8 cellular contexts compared by ENCODE assay signal in the genomic region with DNA sequence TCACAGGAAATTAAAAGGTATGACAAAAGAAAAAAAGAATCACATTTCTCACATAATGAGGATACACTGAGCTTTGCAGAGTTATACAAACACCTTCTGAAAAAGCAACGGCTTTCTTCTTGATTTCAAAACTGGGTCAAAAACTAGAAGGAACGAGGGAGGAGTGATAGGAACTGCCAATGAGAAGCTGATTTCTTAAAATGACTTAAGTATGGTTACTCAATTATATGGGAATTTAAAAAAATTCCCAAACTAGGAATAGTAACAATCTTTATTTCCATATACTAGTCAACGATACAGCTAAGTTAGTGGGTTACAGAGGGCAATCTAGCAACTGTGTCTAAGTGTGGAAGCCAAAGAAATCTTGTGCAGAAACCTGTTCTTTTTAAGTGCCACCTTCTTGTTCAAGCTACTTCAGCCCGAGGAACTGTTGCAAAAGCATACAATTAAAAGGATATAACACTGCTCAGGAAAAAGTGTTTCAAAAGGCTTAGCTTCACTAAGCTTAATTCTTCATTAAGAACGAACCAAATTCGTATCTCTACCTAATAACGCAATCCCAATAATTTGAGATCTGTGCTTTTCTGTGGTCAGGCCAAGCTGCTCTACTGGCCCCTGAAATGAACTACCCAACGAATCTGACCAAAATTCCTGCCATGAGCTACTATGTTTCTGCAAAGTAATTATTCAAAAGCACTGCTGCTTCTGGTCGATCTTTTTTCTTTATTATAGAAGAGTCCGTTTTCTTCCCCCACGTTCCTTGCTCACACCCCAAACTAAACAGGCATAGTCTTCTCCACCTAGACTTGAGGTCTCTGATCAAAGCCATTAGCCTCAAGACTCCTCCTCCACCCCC. TPM values are rescaled to one million over a fixed set of nuclear protein-coding genes. Genes with fewer than 3 reads are reported as not detected.
DNase-seq lines count a peak whose midpoint lies in the region; ATAC-seq, FAIRE-seq and TF ChIP-seq lines count a peak whose summit lies in the region.

No MANE protein-coding gene starts in this region.

- peak overlapping the region; percentile 98 for H3K4me3 Mint-ChIP-seq in activated naive CD4-positive, alpha-beta T cell treated with anti-CD3 and anti-CD28 coated beads for 36 hours
- peak overlapping the region; percentile 95 for H3K4me3 Mint-ChIP-seq in activated CD4-positive, alpha-beta memory T cell treated with anti-CD3 and anti-CD28 coated beads, Interleukin-2, amount 10 ng/mL, durations not matched to agents 7 days and 5 days

- FAIRE-seq in frontal cortex (lab: Jason Lieb, UNC) = no peak

- ATAC-seq in GM18511 (IDR thresholded peaks at IDR 0.05; ENCODE audit: unreplicated experiment) = no peak

- no peak for TF ChIP-seq EP300 in suprapubic skin (IDR thresholded peaks at IDR 0.05)

- H3K36me3 Mint-ChIP-seq in activated naive CD4-positive, alpha-beta T cell treated with anti-CD3 and anti-CD28 coated beads for 36 hours (ENCODE audit: low read depth) = peaks cover 18% of the 10 kb centered on the region
- H3K36me3 Mint-ChIP-seq in activated CD4-positive, alpha-beta memory T cell treated with anti-CD3 and anti-CD28 coated beads, Interleukin-2, amount 10 ng/mL, durations not matched to agents 7 days and 5 days (ENCODE audit: low read depth) = peaks cover 13% of the 10 kb centered on the region

- intact Hi-C loops in activated naive CD4-positive, alpha-beta T cell treated with anti-CD3 and anti-CD28 coated beads for 36 hours (cut with micrococcal nuclease) = loop anchor here (1.0 to 10.0 kb wide), 6 partner anchors 26 to 928 kb away; no protein-coding TSS in a partner anchor
- intact Hi-C loops in lower leg skin (cut with DNase I; ENCODE audit: low total_unique reads) = no loop called here

- H3K9ac ChIP-seq in iPS-18a (ENCODE audit: low read length) = peak overlapping the region; percentile 88

- H3K9me3 Mint-ChIP-seq in activated naive CD4-positive, alpha-beta T cell treated with anti-CD3 and anti-CD28 coated beads for 36 hours = no peaks in the 10 kb centered on the region
- H3K9me3 Mint-ChIP-seq in activated CD4-positive, alpha-beta memory T cell treated with anti-CD3 and anti-CD28 coated beads, Interleukin-2, amount 10 ng/mL, durations not matched to agents 7 days and 5 days = no peaks in the 10 kb centered on the region

- H3K9me3 ChIP-seq in iPS-18a (ENCODE audit: control insufficient read depth, low read depth, low read length) (no peaks in the 10 kb centered on the region), suprapubic skin (no peaks in the 10 kb centered on the region)

- no peak for TF ChIP-seq CTCF in suprapubic skin (IDR thresholded peaks at IDR 0.05)
- TF ChIP-seq CTCF in lower leg skin (IDR thresholded peaks at IDR 0.05) = no peak

- TF ChIP-seq POLR2A in suprapubic skin (IDR thresholded peaks at IDR 0.05) (no peak), lower leg skin (IDR thresholded peaks at IDR 0.05) (no peak)

- H3K27me3 ChIP-seq in iPS-18a (ENCODE audit: control insufficient read depth, insufficient read depth, low read length) = peaks cover 19% of the 10 kb centered on the region
- no peaks in the 10 kb centered on the region for H3K27me3 ChIP-seq in suprapubic skin

- H3K36me3 ChIP-seq in iPS-18a (ENCODE audit: control insufficient read depth, low read depth, low read length) = no peaks in the 10 kb centered on the region
- H3K36me3 ChIP-seq in suprapubic skin = no peaks in the 10 kb centered on the region

- H3K4me3 ChIP-seq in iPS-18a (ENCODE audit: low read length) (peak overlapping the region; percentile 92), suprapubic skin (peak overlapping the region; percentile 96), lower leg skin (ENCODE audit: low read depth, poor library complexity, severe bottlenecking) (no peak overlapping the region)

- no peaks in the 10 kb centered on the region for H3K27me3 Mint-ChIP-seq in activated naive CD4-positive, alpha-beta T cell treated with anti-CD3 and anti-CD28 coated beads for 36 hours (ENCODE audit: low read depth)
- H3K27me3 Mint-ChIP-seq in activated CD4-positive, alpha-beta memory T cell treated with anti-CD3 and anti-CD28 coated beads, Interleukin-2, amount 10 ng/mL, durations not matched to agents 7 days and 5 days = no peaks in the 10 kb centered on the region

- H3K27ac ChIP-seq in iPS-18a (ENCODE audit: low read length) = no peak overlapping the region
- H3K27ac ChIP-seq in suprapubic skin = peak overlapping the region; percentile 98

- POLR2A ChIA-PET in activated CD4-positive, alpha-beta memory T cell treated with anti-CD3 and anti-CD28 coated beads, Interleukin-2, amount 10 ng/mL, durations not matched to agents 7 days and 5 days (lab: Charles Lee) = interaction anchor here (1.0 to 4.0 kb wide), 11 partner anchors 8 to 327 kb away, joined by 3 to 31 read pairs (median 5); partner anchors contain the start of gene DHCR24

- peaks cover 34% of the 10 kb centered on the region for H3K4me1 ChIP-seq in iPS-18a (ENCODE audit: control insufficient read depth, low read depth, low read length)
- H3K4me1 ChIP-seq in suprapubic skin = peaks cover 75% of the 10 kb centered on the region

- DNase-seq in activated naive CD4-positive, alpha-beta T cell treated with anti-CD3 and anti-CD28 coated beads for 36 hours = no peak
- no peak for DNase-seq in activated naive CD4-positive, alpha-beta T cell (lab: John Stamatoyannopoulos, UW)
- no peak for DNase-seq in activated CD4-positive, alpha-beta memory T cell treated with anti-CD3 and anti-CD28 coated beads, Interleukin-2, amount 10 ng/mL, durations not matched to agents 7 days and 5 days
- DNase-seq in suprapubic skin (ENCODE audit: low spot score in 2 of 2) (no peak), lower leg skin (ENCODE audit: low spot score in 2 of 2) (no peak), frontal cortex (ENCODE audit: low spot score in 2 of 2) (no peak)

- H3K4me1 Mint-ChIP-seq in activated naive CD4-positive, alpha-beta T cell treated with anti-CD3 and anti-CD28 coated beads for 36 hours (ENCODE audit: low read depth) = peaks cover 56% of the 10 kb centered on the region
- peaks cover 71% of the 10 kb centered on the region for H3K4me1 Mint-ChIP-seq in activated CD4-positive, alpha-beta memory T cell treated with anti-CD3 and anti-CD28 coated beads, Interleukin-2, amount 10 ng/mL, durations not matched to agents 7 days and 5 days

- WGBS in suprapubic skin = 15% methylated on average over 11 of the region's 11 CpGs
- 17 to 18% methylated on average over 11 of the region's 11 CpGs for WGBS in lower leg skin, 2 donors

- H3K27ac Mint-ChIP-seq in activated naive CD4-positive, alpha-beta T cell treated with anti-CD3 and anti-CD28 coated beads for 36 hours = peak overlapping the region; percentile 93
- H3K27ac Mint-ChIP-seq in activated CD4-positive, alpha-beta memory T cell treated with anti-CD3 and anti-CD28 coated beads, Interleukin-2, amount 10 ng/mL, durations not matched to agents 7 days and 5 days = peak overlapping the region; percentile 70

- CTCF ChIA-PET in activated naive CD4-positive, alpha-beta T cell treated with anti-CD3 and anti-CD28 coated beads for 36 hours (lab: Charles Lee) = interaction anchor here (0.6 to 2.0 kb wide), 10 partner anchors 9 to 928 kb away, joined by 3 to 10 read pairs (median 3); no protein-coding TSS in a partner anchor
- CTCF ChIA-PET in activated CD4-positive, alpha-beta memory T cell treated with anti-CD3 and anti-CD28 coated beads, Interleukin-2, amount 10 ng/mL, durations not matched to agents 7 days and 5 days (lab: Charles Lee) = interaction anchor here (0.7 to 3.4 kb wide), 8 partner anchors 10 to 75 kb away, joined by 3 to 13 read pairs (median 3); no protein-coding TSS in a partner anchor

RNA-seq across cellular contexts. Expression of gene USP24, which starts 1.9 kb away (rescaled TPM):
- 10 to 100 TPM; 37.1 to 39.7 TPM for total RNA-seq in activated naive CD4-positive, alpha-beta T cell treated with anti-CD3 and anti-CD28 coated beads for 36 hours
- total RNA-seq in activated CD4-positive, alpha-beta memory T cell treated with anti-CD3 and anti-CD28 coated beads, Interleukin-2, amount 10 ng/mL, durations not matched to agents 7 days and 5 days = 10 to 100 TPM; 34.9 to 35.6 TPM
- total RNA-seq in suprapubic skin = 10 to 100 TPM; 27.7 to 84.0 (median 30.2) TPM
- total RNA-seq in lower leg skin = 10 to 100 TPM; 20.9 to 58.6 (median 40.5) TPM
- 67.3 TPM for total RNA-seq in frontal cortex
